Comparison of ENCODE assay signal across 18 cellular contexts in genomic region chr6:129134535-129134934, GRCh38.
DNase-seq lines count a peak whose midpoint lies in the region; ATAC-seq, FAIRE-seq and TF ChIP-seq lines count a peak whose summit lies in the region.
"Had no signal": no experiment of that assay in that cellular context is flagged by ENCODE, and none has a peak within 500 bp of the region (broad histone marks: within the 10 kb centered on the region; RNA-seq: fewer than 3 reads in every experiment).

No MANE protein-coding gene starts in this region.

- DNase-seq in fibroblast of pulmonary artery (ENCODE audit: low read depth) (peak; percentile 68), tibial artery (no peak), erythroblast (lab: John Stamatoyannopoulos, UW) (no peak), mucosa of gallbladder (ENCODE audit: low spot score) (no peak), D721Med (ENCODE audit: insufficient read length, low spot score) (no peak)
- DNase-seq: activated CD8-positive, alpha-beta T cell treated with anti-CD3 and anti-CD28 coated beads, Interleukin-2, amount 10 ng/mL, durations not matched to agents 7 days and 5 days; DMS79; effector memory CD8-positive, alpha-beta T cell; NCI-H1436; NCI-H446 treated with DMSO at 0.1 percent for 48 hours had no signal

- H3K9me3 ChIP-seq in muscle layer of duodenum (ENCODE audit: control insufficient read depth in 1 of 2, low read length in 2 of 2) (no peaks in the 10 kb centered on the region), tibial artery (no peaks in the 10 kb centered on the region)
- H3K9me3 ChIP-seq: BLaER1 treated with 17β-estradiol and CSF1 and Interleukin-3, amounts not matched to agents 10 nM and 100 nM; HAP-1 had no signal

- H3K36me3 ChIP-seq in muscle layer of duodenum (ENCODE audit: control insufficient read depth in 1 of 2, insufficient read depth in 2 of 2, low read length in 2 of 2) (no peaks in the 10 kb centered on the region), tibial artery (no peaks in the 10 kb centered on the region)
- H3K36me3 ChIP-seq: BLaER1 treated with 17β-estradiol and CSF1 and Interleukin-3, amounts not matched to agents 10 nM and 100 nM; HAP-1; neural progenitor cell had no signal

- H3K4me3 ChIP-seq in fibroblast of pulmonary artery (replicated peaks; ENCODE audit: low read depth, low read length) (no peak overlapping the region), muscle layer of duodenum (ENCODE audit: low read depth in 1 of 2, low read length in 2 of 2) (no peak overlapping the region), tibial artery (no peak overlapping the region)
- H3K4me3 ChIP-seq: BLaER1 treated with 17β-estradiol and CSF1 and Interleukin-3, amounts not matched to agents 10 nM and 100 nM; HAP-1; neural progenitor cell had no signal

- H3K27me3 ChIP-seq in muscle layer of duodenum (ENCODE audit: low read depth, low read length) (no peaks in the 10 kb centered on the region), tibial artery (no peaks in the 10 kb centered on the region)
- H3K27me3 ChIP-seq: BLaER1 treated with 17β-estradiol and CSF1 and Interleukin-3, amounts not matched to agents 10 nM and 100 nM; neural progenitor cell had no signal

- intact Hi-C loops in tibial artery (cut with DNase I; ENCODE audit: low total_unique reads) = no loop called here

- no peak for TF ChIP-seq POLR2A in erythroblast (IDR thresholded peaks at IDR 0.05; ENCODE audit: low read length)

- no peak for ATAC-seq in HG03175 (IDR thresholded peaks at IDR 0.05; ENCODE audit: unreplicated experiment)
- ATAC-seq: activated CD8-positive, alpha-beta T cell treated with anti-CD3 and anti-CD28 coated beads, Interleukin-2, amount 10 ng/mL, durations not matched to agents 7 days and 5 days; effector memory CD8-positive, alpha-beta T cell had no signal

- no peak for FAIRE-seq in D721Med (lab: Jason Lieb, UNC)

- TF ChIP-seq CTCF in fibroblast of pulmonary artery (IDR thresholded peaks at IDR 0.05; ENCODE audit: low read length, missing control alignments) = peak; percentile 10
- no peak for TF ChIP-seq CTCF in tibial artery (IDR thresholded peaks at IDR 0.05)
- no peak for TF ChIP-seq CTCF in D721Med (IDR thresholded peaks at IDR 0.05; ENCODE audit: insufficient read depth, missing control alignments)

- H3K4me1 ChIP-seq in muscle layer of duodenum (ENCODE audit: control insufficient read depth in 1 of 2, insufficient read depth in 2 of 2, low read length in 2 of 2) (peaks cover 0 to 3% of the 10 kb centered on the region in 2 donors), tibial artery (peaks cover 0 to 4% (median 1%) of the 10 kb centered on the region in 4 donors)
- H3K4me1 ChIP-seq: BLaER1 treated with 17β-estradiol and CSF1 and Interleukin-3, amounts not matched to agents 10 nM and 100 nM had no signal

- H3K27ac ChIP-seq in angular gyrus (ENCODE audit: low read depth, low read length) = peak overlapping the region; percentile 26
- peak overlapping the region; percentile 52 for H3K27ac ChIP-seq in muscle layer of duodenum (ENCODE audit: low read length)
- H3K27ac ChIP-seq in tibial artery = peak overlapping the region; percentile 40 to 61
- H3K27ac ChIP-seq: BLaER1 treated with 17β-estradiol and CSF1 and Interleukin-3, amounts not matched to agents 10 nM and 100 nM; HL-60; KMS-11; neural progenitor cell had no signal
